ENCODE assay signal across 32 cellular contexts in genomic region chr11:34522188-34522587, GRCh38. TPM values are rescaled to one million over a fixed set of nuclear protein-coding genes. Genes with fewer than 3 reads are reported as not detected.
"Had no signal": no experiment of that assay in that cellular context is flagged by ENCODE, and none has a peak within 500 bp of the region (broad histone marks: within the 10 kb centered on the region; RNA-seq: fewer than 3 reads in every experiment).

No MANE protein-coding gene starts in this region.

- H3K27me3 ChIP-seq: colonic mucosa, gastrocnemius medialis had no signal

- H3K27ac ChIP-seq: colonic mucosa, epithelial cell of prostate, esophagus squamous epithelium, gastrocnemius medialis, heart right ventricle had no signal

- H3K9me3 ChIP-seq: colonic mucosa, esophagus squamous epithelium, gastrocnemius medialis, heart right ventricle had no signal

- H3K9me3 Mint-ChIP-seq: dendritic cell treated with granulocyte-macrophage colony-stimulating factor and Interleukin-4, amounts not matched to agents 40 ng/mL and 50 ng/mL, for 4 days; effector memory CD8-positive, alpha-beta T cell; endodermal cell; naive thymus-derived CD4-positive, alpha-beta T cell had no signal

- H3K4me1 Mint-ChIP-seq: endodermal cell; naive thymus-derived CD4-positive, alpha-beta T cell had no signal

- DNase-seq: colonic mucosa; cortex of kidney; effector CD8-positive, alpha-beta T cell; effector memory CD8-positive, alpha-beta T cell; endodermal cell; erythroblast; esophagus squamous epithelium; foreskin fibroblast; foreskin melanocyte; gastrocnemius medialis; glutamatergic neuron; head of caudate nucleus; heart right ventricle; hippocampal formation; islet precursor cell; kidney; kidney glomerular epithelial cell; left colon; left ventricle myocardium superior; mesenchymal stem cell; midbrain; naive thymus-derived CD4-positive, alpha-beta T cell had no signal

- H3K36me3 ChIP-seq: colonic mucosa, esophagus squamous epithelium, gastrocnemius medialis, heart right ventricle had no signal

- H3K27ac Mint-ChIP-seq: dendritic cell treated with granulocyte-macrophage colony-stimulating factor and Interleukin-4, amounts not matched to agents 40 ng/mL and 50 ng/mL, for 4 days; effector memory CD8-positive, alpha-beta T cell; endodermal cell; naive thymus-derived CD4-positive, alpha-beta T cell had no signal

- H3K36me3 Mint-ChIP-seq: naive thymus-derived CD4-positive, alpha-beta T cell had no signal

- H3K4me3 Mint-ChIP-seq: dendritic cell treated with granulocyte-macrophage colony-stimulating factor and Interleukin-4, amounts not matched to agents 40 ng/mL and 50 ng/mL, for 4 days; effector memory CD8-positive, alpha-beta T cell; endodermal cell; naive thymus-derived CD4-positive, alpha-beta T cell had no signal

- ATAC-seq: effector memory CD8-positive, alpha-beta T cell; esophagus mucosa; gastrocnemius medialis; heart right ventricle; left colon; left lobe of liver; left ventricle myocardium superior; naive thymus-derived CD4-positive, alpha-beta T cell had no signal

- H3K4me3 ChIP-seq: colonic mucosa, esophagus squamous epithelium, gastrocnemius medialis, heart right ventricle had no signal

- H3K4me1 ChIP-seq: colonic mucosa, esophagus squamous epithelium, gastrocnemius medialis, heart right ventricle had no signal

RNA-seq across cellular contexts. Expression of gene ELF5, which starts 8.6 kb away (rescaled TPM):
- total RNA-seq: chondrocyte; colonic mucosa; dermis microvascular lymphatic vessel endothelial cell; endodermal cell; gastrocnemius medialis; glomerular endothelial cell; heart right ventricle; left colon; left ventricle myocardium superior; lung microvascular endothelial cell; mesenteric fat pad; mononuclear cell; naive thymus-derived CD4-positive, alpha-beta T cell had no signal
- polyA plus RNA-seq: heart right ventricle; naive thymus-derived CD4-positive, alpha-beta T cell had no signal
